ENCODE assay signal across 8 cellular contexts in genomic region chr5:54419573-54420423, GRCh38. TPM values are rescaled to one million over a fixed set of nuclear protein-coding genes. Genes with fewer than 3 reads are reported as not detected.
DNase-seq lines count a peak whose midpoint lies in the region; ATAC-seq, FAIRE-seq and TF ChIP-seq lines count a peak whose summit lies in the region.
"Not testable (repeated sequence)": the region's sequence is repeated elsewhere in the genome, so short reads cannot be mapped to it uniquely, and the experiment has no call there.

No MANE protein-coding gene starts in this region.

- H3K4me3 Mint-ChIP-seq in activated CD4-positive, alpha-beta T cell treated with anti-CD3 and anti-CD28 coated beads for 36 hours: not testable (repeated sequence)

- H4K20me1 ChIP-seq in KMS-11 (ENCODE audit: insufficient read depth); endothelial cell of umbilical vein (replicated peaks; ENCODE audit: control insufficient read depth, extremely low read depth, insufficient read depth, low read length): not testable (repeated sequence)

- not testable (repeated sequence) for H3K9me3 ChIP-seq in endothelial cell of umbilical vein (replicated peaks; ENCODE audit: control insufficient read depth, insufficient read depth, low read length)

- H3K9ac ChIP-seq in KMS-11; endothelial cell of umbilical vein (replicated peaks; ENCODE audit: extremely low read depth, insufficient read depth, low read length): not testable (repeated sequence)

- not testable (repeated sequence) for H3K9me1 ChIP-seq in endothelial cell of umbilical vein (replicated peaks; ENCODE audit: control insufficient read depth, extremely low read depth, insufficient read depth, low read length)

- BruUV-seq in endothelial cell of umbilical vein (replicated peaks; lab: Mats Ljungman, UMichigan): not testable (repeated sequence)

- not testable (repeated sequence) for H3K27me3 ChIP-seq in KMS-11 (ENCODE audit: insufficient read depth, low read depth)
- H3K27me3 ChIP-seq in endothelial cell of umbilical vein (ENCODE audit: control insufficient read depth in 2 of 2, insufficient read depth in 2 of 2, low read length in 2 of 2): peaks cover 9 to 14% of the 10 kb centered on the region in 2 experiments

- peak; percentile 88 for ATAC-seq in GM19351 (IDR thresholded peaks at IDR 0.05; ENCODE audit: unreplicated experiment)
- ATAC-seq in activated CD4-positive, alpha-beta T cell treated with anti-CD3 and anti-CD28 coated beads for 36 hours: not testable (repeated sequence)
- peak; percentile 95 for ATAC-seq in left lobe of liver

- not testable (repeated sequence) for H3K4me2 ChIP-seq in KMS-11; endothelial cell of umbilical vein (ENCODE audit: insufficient read depth, low read length)

- not testable (repeated sequence) for TF ChIP-seq POLR2A in endothelial cell of umbilical vein (IDR thresholded peaks at IDR 0.05; ENCODE audit: low read depth, low read length)

- intact Hi-C loops in activated CD4-positive, alpha-beta T cell treated with anti-CD3 and anti-CD28 coated beads for 36 hours (cut with DNase I, micrococcal nuclease): loop anchor here (1.0 to 5.0 kb wide), 3 partner anchors 107 to 177 kb away; partner anchors contain the start of gene ARL15 (in 1 of the 2)
- intact Hi-C loops in endothelial cell of umbilical vein (cut with micrococcal nuclease): loop anchor here (1.0 kb wide), 2 partner anchors 109 to 176 kb away; partner anchors contain the start of gene ARL15

- not testable (repeated sequence) for H3K27ac ChIP-seq in KMS-11; endothelial cell of umbilical vein (ENCODE audit: insufficient read depth, low read depth, low read length)

- not testable (repeated sequence) for H2AFZ ChIP-seq in KMS-11 (ENCODE audit: low read depth); endothelial cell of umbilical vein (ENCODE audit: low read depth, low read length)

- dilution Hi-C loops in endothelial cell of umbilical vein (cut with MboI; ENCODE audit: extremely low pct_ligation_motif_present, low sequenced_read_pairs): not testable (repeated sequence)

- CTCF ChIA-PET in activated CD4-positive, alpha-beta T cell treated with anti-CD3 and anti-CD28 coated beads for 36 hours (lab: Charles Lee): interaction anchor here (0.6 to 1.6 kb wide), 24 partner anchors 9 to 462 kb away, joined by 3 to 18 read pairs (median 4); partner anchors contain the start of gene ARL15
- CTCF ChIA-PET in endothelial cell of umbilical vein (lab: Charles Lee): interaction anchor here (0.6 to 1.9 kb wide), 45 partner anchors 10 to 1171 kb away, joined by 3 to 151 read pairs (median 4); partner anchors contain the start of genes ARL15, GPX8 and HSPB3

- not testable (repeated sequence) for H3K4me1 Mint-ChIP-seq in activated CD4-positive, alpha-beta T cell treated with anti-CD3 and anti-CD28 coated beads for 36 hours

- POLR2A ChIA-PET in activated CD4-positive, alpha-beta T cell treated with anti-CD3 and anti-CD28 coated beads for 36 hours (lab: Charles Lee): not testable (repeated sequence)
- POLR2A ChIA-PET in endothelial cell of umbilical vein (lab: Charles Lee): interaction anchor here (1.1 kb wide), 1 partner anchor 109 kb away, joined by 4 read pairs; the partner anchor contains the start of gene ARL15

- not testable (repeated sequence) for H3K9me3 Mint-ChIP-seq in activated CD4-positive, alpha-beta T cell treated with anti-CD3 and anti-CD28 coated beads for 36 hours (ENCODE audit: low read depth)

- peaks cover 13% of the 10 kb centered on the region for H3K4me1 ChIP-seq in KMS-11 (ENCODE audit: low read depth, poor library complexity, severe bottlenecking)
- not testable (repeated sequence) for H3K4me1 ChIP-seq in endothelial cell of umbilical vein (ENCODE audit: control insufficient read depth, extremely low read depth, insufficient read depth, low read length)

- not testable (repeated sequence) for H3K4me3 ChIP-seq in KMS-11 (IDR thresholded peaks at IDR 0.05; ENCODE audit: insufficient read depth, low read depth, low read length); endothelial cell of umbilical vein (replicated peaks in 1 of 3; ENCODE audit: insufficient read depth in 1 of 3, low read depth in 1 of 3, low read length in 3 of 3)

- H3K36me3 ChIP-seq in KMS-11 (ENCODE audit: insufficient read depth); endothelial cell of umbilical vein (ENCODE audit: control insufficient read depth in 2 of 2, extremely low read depth in 1 of 2, insufficient read depth in 2 of 2, low read length in 2 of 2): not testable (repeated sequence)

- H3K27ac Mint-ChIP-seq in activated CD4-positive, alpha-beta T cell treated with anti-CD3 and anti-CD28 coated beads for 36 hours: not testable (repeated sequence)

- DNase-seq in CMK (ENCODE audit: low read depth): peak; percentile 17
- DNase-seq in NCI-H748 treated with DMSO at 0.1 percent for 48 hours (lab: John Stamatoyannopoulos, UW): peak; percentile 50
- peak; percentile 25 for DNase-seq in activated CD4-positive, alpha-beta T cell treated with anti-CD3 and anti-CD28 coated beads for 36 hours
- peak; percentile 51 for DNase-seq in endothelial cell of umbilical vein (ENCODE audit: low read depth, low spot score)
- not testable (repeated sequence) for DNase-seq in left lobe of liver (ENCODE audit: low spot score)
- peak; percentile 8 for DNase-seq in stimulated activated CD4-positive, alpha-beta T cell treated with anti-CD3 and anti-CD28 coated beads, Interleukin-2, amount 100 ng/mL, for 4 hours (ENCODE audit: low read depth)

- FAIRE-seq in endothelial cell of umbilical vein (lab: Jason Lieb, UNC): peak; percentile 88

- H3K79me2 ChIP-seq in KMS-11 (ENCODE audit: insufficient read depth, low read depth); endothelial cell of umbilical vein (ENCODE audit: control insufficient read depth, insufficient read depth, low read length): not testable (repeated sequence)

- H3K36me3 Mint-ChIP-seq in activated CD4-positive, alpha-beta T cell treated with anti-CD3 and anti-CD28 coated beads for 36 hours (ENCODE audit: low read depth): not testable (repeated sequence)

- TF ChIP-seq CTCF in KMS-11 (conservative IDR thresholded peaks at IDR 0.05; ENCODE audit: low read depth, low read length): peak; percentile 85
- peak; percentile 54 to 67 for TF ChIP-seq CTCF in endothelial cell of umbilical vein (IDR thresholded peaks at IDR 0.05; ENCODE audit: extremely low read depth in 1 of 2, insufficient read depth in 1 of 2, low read depth in 1 of 2, low read length in 2 of 2)

- not testable (repeated sequence) for H3K27me3 Mint-ChIP-seq in activated CD4-positive, alpha-beta T cell treated with anti-CD3 and anti-CD28 coated beads for 36 hours

RNA-seq across cellular contexts. Expression of gene HSPB3, which starts 35.7 kb away (rescaled TPM):
- total RNA-seq in activated CD4-positive, alpha-beta T cell treated with anti-CD3 and anti-CD28 coated beads for 36 hours: not detected
- total RNA-seq in endothelial cell of umbilical vein (not detected in 2 replicates), left lobe of liver (not detected)
- polyA plus RNA-seq in endothelial cell of umbilical vein: not detected in 2 replicates
- not detected in 2 replicates for polyA plus RNA-seq in endothelial cell of umbilical vein (2011; cell fraction: cytosol; rRNA removed)
- not detected in 2 replicates for polyA plus RNA-seq in endothelial cell of umbilical vein (2011; cell fraction: nucleus; rRNA removed)
- polyA plus RNA-seq in endothelial cell of umbilical vein (2012): not detected in 2 replicates
- polyA minus RNA-seq in endothelial cell of umbilical vein: 0.66 TPM in 1 of 2 replicates, not detected in the other
- not detected for polyA minus RNA-seq in endothelial cell of umbilical vein (2011; cell fraction: cytosol; rRNA and poly(A)+ RNA removed)
- 0.63 TPM in 1 of 2 replicates, not detected in the other for polyA minus RNA-seq in endothelial cell of umbilical vein (2011; cell fraction: nucleus; rRNA and poly(A)+ RNA removed)
